In genomic region chr1:164602142-164602429, GRCh38 we compare ENCODE assay signal across 10 cellular contexts. TPM values are rescaled to one million over a fixed set of nuclear protein-coding genes. Genes with fewer than 3 reads are reported as not detected.
DNase-seq lines count a peak whose midpoint lies in the region; ATAC-seq and TF ChIP-seq lines count a peak whose summit lies in the region.
"Had no signal": no experiment of that assay in that cellular context is flagged by ENCODE, and none has a peak within 500 bp of the region (broad histone marks: within the 10 kb centered on the region; RNA-seq: fewer than 3 reads in every experiment).

No MANE protein-coding gene starts in this region.

- peak overlapping the region; percentile 99 for H3K27ac Mint-ChIP-seq in progenitor cell of endocrine pancreas

- ATAC-seq in HG03175 (IDR thresholded peaks at IDR 0.05; ENCODE audit: unreplicated experiment) (no peak), GM21723 (IDR thresholded peaks at IDR 0.05; ENCODE audit: unreplicated experiment) (no peak)

- DNase-seq in DMS79 treated with DMSO at 0.1 percent for 48 hours (lab: John Stamatoyannopoulos, UW) = peak; percentile 90
- peak; percentile 99 for DNase-seq in NCI-H526 (lab: John Stamatoyannopoulos, UW)
- no peak for DNase-seq in fibroblast of villous mesenchyme (ENCODE audit: low read depth)
- peak; percentile 51 for DNase-seq in progenitor cell of endocrine pancreas (ENCODE audit: low spot score, unreplicated experiment)
- DNase-seq in dermis blood vessel endothelial cell = no peak
- DNase-seq in MV-4-11 (lab: John Stamatoyannopoulos, UW) = no peak

- H3K4me1 Mint-ChIP-seq in progenitor cell of endocrine pancreas (ENCODE audit: low read depth) = peaks cover 73% of the 10 kb centered on the region

- no peaks in the 10 kb centered on the region for H3K9me3 Mint-ChIP-seq in progenitor cell of endocrine pancreas (ENCODE audit: low read depth)
- H3K9me3 Mint-ChIP-seq: neural crest cell had no signal

- peak overlapping the region; percentile 8 for H3K4me3 ChIP-seq in fibroblast of villous mesenchyme (ENCODE audit: low read depth, low read length)
- H3K4me3 ChIP-seq: MG63 had no signal

- no peaks in the 10 kb centered on the region for H3K27me3 Mint-ChIP-seq in progenitor cell of endocrine pancreas

- TF ChIP-seq CTCF in fibroblast of villous mesenchyme (IDR thresholded peaks at IDR 0.05; ENCODE audit: insufficient read depth, low read depth, low read length) = no peak
- TF ChIP-seq CTCF in progenitor cell of endocrine pancreas (IDR thresholded peaks at IDR 0.05; ENCODE audit: unreplicated experiment) = no peak

- H3K4me3 Mint-ChIP-seq in progenitor cell of endocrine pancreas (ENCODE audit: low read depth) = peak overlapping the region; percentile 64

- peaks cover 25% of the 10 kb centered on the region for H3K36me3 Mint-ChIP-seq in progenitor cell of endocrine pancreas (ENCODE audit: insufficient read depth)

RNA-seq across cellular contexts. Expression of gene PBX1, which starts 43.1 kb away (rescaled TPM):
- total RNA-seq in fibroblast of villous mesenchyme (62.8 and 67.4 TPM in 2 replicates), progenitor cell of endocrine pancreas (204 and 205 TPM in 2 replicates), dermis blood vessel endothelial cell (8.9 and 12.4 TPM in 2 replicates)

Comparison
In these comparisons a context has a peak if more than half of its experiments do, and no peak if none do; other contexts are left out.
1. DNase-seq: peak in DMS79 treated with DMSO at 0.1 percent for 48 hours (single experiment), NCI-H526 (2 of 2) and progenitor cell of endocrine pancreas (single experiment); none in fibroblast of villous mesenchyme (single experiment), dermis blood vessel endothelial cell (single experiment) and MV-4-11 (single experiment).